ENCODE assay signal across 8 cellular contexts in genomic region chr6:32968093-32968769, GRCh38. TPM values are rescaled to one million over a fixed set of nuclear protein-coding genes. Genes with fewer than 3 reads are reported as not detected.
DNase-seq lines count a peak whose midpoint lies in the region; ATAC-seq, FAIRE-seq and TF ChIP-seq lines count a peak whose summit lies in the region.

Gene BRD2 (plus strand): TSS chr6:32968594. CDS start chr6:32972899, 4,305 bp downstream.

- peak within 1 kb of the TSS; percentile 100 for H3K9ac ChIP-seq in KMS-11

- peak within 1 kb of the TSS; percentile 86 to 97 for H3K4me3 Mint-ChIP-seq in activated T-cell treated with anti-CD3 and anti-CD28 coated beads, Interleukin-2, amount 50 U/mL, for 72 hours

- H3K4me1 ChIP-seq in KMS-11 (ENCODE audit: low read depth, poor library complexity, severe bottlenecking) (peaks cover 20% of the 10 kb centered on the region), esophagus muscularis mucosa (peaks cover 14 to 31% (median 21%) of the 10 kb centered on the region in 4 donors)

- peak within 1 kb of the TSS; percentile 70 for H3K4me2 ChIP-seq in KMS-11

- H3K36me3 ChIP-seq in KMS-11 (ENCODE audit: insufficient read depth) = no peaks in the 10 kb centered on the region; the same call in 1 of the 2 replicates
- H3K36me3 ChIP-seq in esophagus muscularis mucosa = peaks cover 0 to 11% (median 9%) of the 10 kb centered on the region in 4 donors

- TF ChIP-seq EP300 in esophagus muscularis mucosa (IDR thresholded peaks at IDR 0.05) = no peak

- H3K27ac Mint-ChIP-seq in activated T-cell treated with anti-CD3 and anti-CD28 coated beads, Interleukin-2, amount 50 U/mL, for 72 hours = peak within 1 kb of the TSS; percentile 98

- H3K79me2 ChIP-seq in KMS-11 (ENCODE audit: insufficient read depth, low read depth) = peaks cover 43% of the 10 kb centered on the region

- no peaks in the 10 kb centered on the region for H3K27me3 Mint-ChIP-seq in activated T-cell treated with anti-CD3 and anti-CD28 coated beads, Interleukin-2, amount 50 U/mL, for 72 hours (ENCODE audit: low read depth)

- H3K36me3 Mint-ChIP-seq in activated T-cell treated with anti-CD3 and anti-CD28 coated beads, Interleukin-2, amount 50 U/mL, for 72 hours (ENCODE audit: insufficient read depth in 2 of 2) = peaks cover 20 to 30% of the 10 kb centered on the region in 2 donors

- peak; percentile 93 for TF ChIP-seq POLR2A in esophagus muscularis mucosa (IDR thresholded peaks at IDR 0.05; ENCODE audit: low read depth)

- H4K20me1 ChIP-seq in KMS-11 (ENCODE audit: insufficient read depth) = peaks cover 6% of the 10 kb centered on the region

- WGBS in esophagus muscularis mucosa = 0% methylated on average over 14 of the region's 55 CpGs

- no peaks in the 10 kb centered on the region for H3K9me3 Mint-ChIP-seq in activated T-cell treated with anti-CD3 and anti-CD28 coated beads, Interleukin-2, amount 50 U/mL, for 72 hours

- peak; percentile 30 for ATAC-seq in GM21576 (IDR thresholded peaks at IDR 0.05; ENCODE audit: unreplicated experiment)
- ATAC-seq in activated T-cell treated with anti-CD3 and anti-CD28 coated beads, Interleukin-2, amount 50 U/mL, for 72 hours (replicated peaks in 1 of 2) = peak; percentile 34 to 37

- FAIRE-seq in RCC 7860 (lab: Jason Lieb, UNC) = no peak

- H3K4me1 Mint-ChIP-seq in activated T-cell treated with anti-CD3 and anti-CD28 coated beads, Interleukin-2, amount 50 U/mL, for 72 hours (ENCODE audit: low read depth) = peaks cover 34% of the 10 kb centered on the region

- intact Hi-C loops in esophagus muscularis mucosa (cut with DNase I) = loop anchor here (5.0 kb wide), 1 partner anchor 36 kb away; no protein-coding TSS in a partner anchor

- no peak for TF ChIP-seq CTCF in KMS-11 (conservative IDR thresholded peaks at IDR 0.05; ENCODE audit: low read depth, low read length)
- peak in 1 of 3 experiments; percentile 15 for TF ChIP-seq CTCF in esophagus muscularis mucosa (IDR thresholded peaks at IDR 0.05)

- no peak within 1 kb of the TSS for H3K4me3 ChIP-seq in KMS-11 (IDR thresholded peaks at IDR 0.05; ENCODE audit: insufficient read depth, low read depth, low read length)
- peak within 1 kb of the TSS; percentile 59 to 87 (median 76) for H3K4me3 ChIP-seq in esophagus muscularis mucosa

- H3K27ac ChIP-seq in KMS-11 = peak within 1 kb of the TSS; percentile 100
- peak within 1 kb of the TSS; percentile 97 to 100 (median 99) for H3K27ac ChIP-seq in esophagus muscularis mucosa (replicated peaks in 1 of 4)

- no peaks in the 10 kb centered on the region for H3K9me3 ChIP-seq in esophagus muscularis mucosa

- H2AFZ ChIP-seq in KMS-11 (ENCODE audit: low read depth) = peak within 1 kb of the TSS; percentile 47

- H3K27me3 ChIP-seq in KMS-11 (ENCODE audit: insufficient read depth, low read depth) = no peaks in the 10 kb centered on the region
- no peaks in the 10 kb centered on the region for H3K27me3 ChIP-seq in esophagus muscularis mucosa

- peak; percentile 91 for DNase-seq in COR-L47 (lab: John Stamatoyannopoulos, UW)
- peak; percentile 93 for DNase-seq in RCC 7860 (ENCODE audit: low spot score)
- peak; percentile 96 to 97 for DNase-seq in activated T-cell treated with anti-CD3 and anti-CD28 coated beads, Interleukin-2, amount 50 U/mL, for 72 hours
- peak; percentile 99 for DNase-seq in esophagus muscularis mucosa (ENCODE audit: extremely low spot score)
- peak; percentile 98 for DNase-seq in myocyte (ENCODE audit: low read depth)
- DNase-seq in stimulated activated CD8-positive, alpha-beta memory T cell treated with anti-CD3 and anti-CD28 coated beads, Interleukin-7, amount 100 ng/mL, for 4 hours (ENCODE audit: low read depth in 2 of 2) = peak; percentile 94 to 95

RNA-seq across cellular contexts. Expression of gene BRD2, which starts in this region (rescaled TPM):
- 100 to 1,000 TPM; 238 to 291 TPM for total RNA-seq in activated T-cell treated with anti-CD3 and anti-CD28 coated beads, Interleukin-2, amount 50 U/mL, for 72 hours
- total RNA-seq in esophagus muscularis mucosa = 100 to 1,000 TPM; 107 to 148 (median 118) TPM
- 108 and 112 TPM in 2 replicates for total RNA-seq in myocyte
- polyA plus RNA-seq in myocyte (2012) = 126 TPM
